Comparison of ENCODE assay signal across 9 cellular contexts in the genomic region with DNA sequence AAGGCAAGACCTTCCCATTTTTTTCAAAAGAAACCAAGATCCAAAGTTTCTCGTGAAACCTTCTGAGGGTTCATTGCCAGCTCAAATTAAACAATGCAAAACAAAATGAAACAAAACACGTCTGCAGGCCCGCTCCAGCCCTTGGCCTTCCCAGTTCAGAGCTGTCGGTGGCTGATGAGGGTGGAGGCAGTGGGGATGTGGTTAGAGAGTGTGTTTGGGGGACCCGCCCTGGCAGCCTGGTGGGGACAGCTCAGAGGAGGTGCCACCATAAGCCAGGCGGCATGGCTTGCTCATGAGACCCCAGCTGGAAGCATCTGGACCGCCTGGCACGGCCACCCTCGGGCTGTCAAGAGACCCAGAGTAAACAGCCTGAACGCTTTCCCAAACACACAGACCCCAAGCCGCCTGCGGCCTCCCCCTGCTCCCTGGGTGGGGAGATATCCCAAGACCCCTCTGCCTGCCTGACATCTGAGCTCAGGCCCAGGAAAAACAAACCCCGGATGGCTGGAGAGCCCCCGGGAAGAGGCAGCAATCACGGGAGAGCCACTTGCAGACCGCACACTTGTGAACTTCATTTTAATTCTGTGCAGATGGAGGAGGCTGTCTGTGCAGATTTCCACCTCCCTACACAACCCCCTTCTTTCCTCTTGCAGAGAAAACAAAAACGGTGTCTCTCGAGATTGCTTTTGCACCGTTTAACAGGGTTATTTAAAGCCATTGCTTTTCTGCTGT. TPM values are rescaled to one million over a fixed set of nuclear protein-coding genes. Genes with fewer than 3 reads are reported as not detected.
DNase-seq lines count a peak whose midpoint lies in the region; ATAC-seq and TF ChIP-seq lines count a peak whose summit lies in the region.
"Had no signal": no experiment of that assay in that cellular context is flagged by ENCODE, and none has a peak within 500 bp of the region (broad histone marks: within the 10 kb centered on the region; RNA-seq: fewer than 3 reads in every experiment).

No MANE protein-coding gene starts in this region.

- TF ChIP-seq POLR2A in Raji (IDR thresholded peaks at IDR 0.05; ENCODE audit: insufficient read depth, low read depth, low read length) = peak; percentile 59

- H3K4me1 ChIP-seq in DND-41 (ENCODE audit: insufficient read depth, low read length) = peaks cover 36% of the 10 kb centered on the region
- no peaks in the 10 kb centered on the region for H3K4me1 ChIP-seq in neural progenitor cell

- H3K36me3 Mint-ChIP-seq in neural progenitor cell = no peaks in the 10 kb centered on the region

- H3K79me2 ChIP-seq in DND-41 (ENCODE audit: insufficient read depth, low read length) (no peaks in the 10 kb centered on the region), neural progenitor cell (ENCODE audit: low read depth) (no peaks in the 10 kb centered on the region)

- H3K4me3 ChIP-seq in DND-41 (ENCODE audit: low read depth in 1 of 2, low read length in 2 of 2) = no peak overlapping the region
- no peak overlapping the region for H3K4me3 ChIP-seq in neural progenitor cell
- H3K4me3 ChIP-seq: cardiac muscle cell had no signal

- peaks cover 9% of the 10 kb centered on the region for H3K27me3 Mint-ChIP-seq in neural progenitor cell (ENCODE audit: insufficient read depth, low read depth)

- H3K36me3 ChIP-seq in DND-41 (ENCODE audit: insufficient read depth, low read length) = no peaks in the 10 kb centered on the region
- H3K36me3 ChIP-seq in neural progenitor cell = no peaks in the 10 kb centered on the region
- H3K36me3 ChIP-seq: cardiac muscle cell had no signal

- H2AFZ ChIP-seq in DND-41 (ENCODE audit: low read depth, low read length) (no peak overlapping the region), neural progenitor cell (replicated peaks) (peak overlapping the region; percentile 55)

- peak overlapping the region; percentile 17; the same call in 1 of the 2 replicates for H3K9ac ChIP-seq in DND-41 (ENCODE audit: low read depth, low read length)
- no peak overlapping the region for H3K9ac ChIP-seq in neural progenitor cell

- DNase-seq in DND-41 (peak; percentile 73), astrocyte of the hippocampus (ENCODE audit: low read depth, low spot score) (peak; percentile 16), neural progenitor cell (ENCODE audit: low spot score) (no peak), AML-193 (lab: John Stamatoyannopoulos, UW) (no peak)

- no peak for TF ChIP-seq CTCF in DND-41 (IDR thresholded peaks at IDR 0.05; ENCODE audit: borderline replicate concordance, extremely low read depth, low read length, poor library complexity, severe bottlenecking)
- TF ChIP-seq CTCF in neural progenitor cell (IDR thresholded peaks at IDR 0.05) = no peak

- peaks cover 15% of the 10 kb centered on the region for H3K4me1 Mint-ChIP-seq in neural progenitor cell

- H3K4me2 ChIP-seq in DND-41 (ENCODE audit: insufficient read depth, low read length) (no peak overlapping the region; the same call in 1 of the 2 replicates), neural progenitor cell (no peak overlapping the region)

- H3K9me3 ChIP-seq in DND-41 (ENCODE audit: insufficient read depth, low read length, severe bottlenecking) (peaks cover 3% of the 10 kb centered on the region), neural progenitor cell (ENCODE audit: low read depth) (no peaks in the 10 kb centered on the region)

- H4K20me1 ChIP-seq in DND-41 (ENCODE audit: insufficient read depth, low read length) = no peaks in the 10 kb centered on the region
- H4K20me1 ChIP-seq in neural progenitor cell (ENCODE audit: low read depth) = no peaks in the 10 kb centered on the region

- H3K27ac ChIP-seq in DND-41 (ENCODE audit: low read length) = peak overlapping the region; percentile 47
- H3K27ac ChIP-seq in neural progenitor cell = no peak overlapping the region
- H3K27ac ChIP-seq: cardiac muscle cell had no signal

- peak overlapping the region; percentile 15 for H3K27ac Mint-ChIP-seq in neural progenitor cell

- ATAC-seq in DND-41 (ENCODE audit: insufficient read depth, low read depth) = peak; percentile 86
- no peak for ATAC-seq in GM21529 (IDR thresholded peaks at IDR 0.05; ENCODE audit: unreplicated experiment)
- no peak for ATAC-seq in HG03521 (IDR thresholded peaks at IDR 0.05; ENCODE audit: unreplicated experiment)
- no peak for ATAC-seq in esophagus mucosa

- H3K9me3 Mint-ChIP-seq in neural progenitor cell = no peaks in the 10 kb centered on the region

- no peak overlapping the region for H3K4me3 Mint-ChIP-seq in neural progenitor cell

- H3F3A ChIP-seq in neural progenitor cell (ENCODE audit: low read depth) = no peaks in the 10 kb centered on the region

- H3K27me3 ChIP-seq in DND-41 (ENCODE audit: insufficient read depth, low read length, poor library complexity) (no peaks in the 10 kb centered on the region), neural progenitor cell (no peaks in the 10 kb centered on the region)
- H3K27me3 ChIP-seq: cardiac muscle cell had no signal

RNA-seq across cellular contexts. Expression of a gene that starts 35.4 kb away (rescaled TPM):
- total RNA-seq in neural progenitor cell (ENCODE audit: low replicate concordance) (42.5 and 50.0 TPM in 2 replicates), esophagus mucosa (36.9 TPM)

RNA-seq across cellular contexts. Expression of a gene that starts 46.2 kb away (rescaled TPM):
- total RNA-seq in neural progenitor cell (ENCODE audit: low replicate concordance) = 48.7 and 84.2 TPM in 2 replicates
- 19.1 TPM for total RNA-seq in esophagus mucosa

Comparison
In these comparisons a context has a peak if more than half of its experiments do, and no peak if none do; other contexts are left out.
1. DNase-seq: peak in DND-41 (single experiment) and astrocyte of the hippocampus (single experiment); none in neural progenitor cell (single experiment) and AML-193 (0 of 2).